In the genomic region with DNA sequence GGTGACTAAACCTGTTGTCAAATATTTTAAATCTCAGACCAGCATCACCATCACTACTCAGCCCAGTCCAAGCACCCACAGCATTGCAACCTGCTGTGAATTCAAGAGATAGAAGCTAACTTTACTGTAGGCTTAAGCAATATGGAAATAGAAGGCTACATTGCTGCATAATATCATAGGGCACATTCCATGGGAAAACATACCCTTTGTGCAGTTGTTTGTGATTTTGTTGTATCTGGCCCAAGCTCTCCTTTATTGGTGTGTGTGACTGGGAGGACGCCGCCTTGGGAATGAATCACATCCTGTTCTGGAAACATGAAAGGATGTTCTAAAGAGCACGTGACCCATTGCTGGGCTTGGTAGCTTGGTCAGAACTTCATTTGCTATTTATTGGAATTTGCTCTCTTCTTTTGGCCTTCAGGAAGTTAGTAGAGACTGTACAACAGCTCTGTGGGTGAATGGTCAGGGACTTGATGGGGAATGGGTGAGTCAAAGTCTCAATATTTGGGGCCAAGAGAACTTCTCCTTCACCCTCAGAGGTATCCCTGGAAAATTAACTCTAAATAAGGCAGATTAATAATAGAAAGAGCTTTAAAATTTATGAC, we compare ENCODE assay signal across 10 cellular contexts.
DNase-seq lines count a peak whose midpoint lies in the region; ATAC-seq lines count a peak whose summit lies in the region.
"Had no signal": no experiment of that assay in that cellular context is flagged by ENCODE, and none has a peak within 500 bp of the region (broad histone marks: within the 10 kb centered on the region; RNA-seq: fewer than 3 reads in every experiment).

No MANE protein-coding gene starts in this region.

- ATAC-seq in GM19328 (IDR thresholded peaks at IDR 0.05; ENCODE audit: unreplicated experiment) (no peak), HG02642 (IDR thresholded peaks at IDR 0.05; ENCODE audit: poor library complexity, unreplicated experiment) (no peak)

- DNase-seq in COLO829 (ENCODE audit: low spot score) (peak; percentile 91), NCI-H226 (peak; percentile 73), epidermal melanocyte (ENCODE audit: insufficient read length, low spot score) (peak; percentile 50), myocyte (ENCODE audit: low read depth) (peak; percentile 48), COLO668 (lab: John Stamatoyannopoulos, UW; ENCODE audit: unreplicated experiment) (no peak), medulla oblongata (ENCODE audit: extremely low spot score) (no peak)
- DNase-seq: activated CD4-positive, alpha-beta T cell treated with anti-CD3 and anti-CD28 coated beads, Interleukin-2, amount 50 U/mL, for 48 hours; RPMI8226 had no signal

Comparison
In these comparisons a context has a peak if more than half of its experiments do, and no peak if none do; other contexts are left out.
1. DNase-seq: peak in COLO829 (single experiment), NCI-H226 (single experiment), epidermal melanocyte (single experiment) and myocyte (single experiment); none in COLO668 (single experiment) and medulla oblongata (single experiment).